In the genomic region with DNA sequence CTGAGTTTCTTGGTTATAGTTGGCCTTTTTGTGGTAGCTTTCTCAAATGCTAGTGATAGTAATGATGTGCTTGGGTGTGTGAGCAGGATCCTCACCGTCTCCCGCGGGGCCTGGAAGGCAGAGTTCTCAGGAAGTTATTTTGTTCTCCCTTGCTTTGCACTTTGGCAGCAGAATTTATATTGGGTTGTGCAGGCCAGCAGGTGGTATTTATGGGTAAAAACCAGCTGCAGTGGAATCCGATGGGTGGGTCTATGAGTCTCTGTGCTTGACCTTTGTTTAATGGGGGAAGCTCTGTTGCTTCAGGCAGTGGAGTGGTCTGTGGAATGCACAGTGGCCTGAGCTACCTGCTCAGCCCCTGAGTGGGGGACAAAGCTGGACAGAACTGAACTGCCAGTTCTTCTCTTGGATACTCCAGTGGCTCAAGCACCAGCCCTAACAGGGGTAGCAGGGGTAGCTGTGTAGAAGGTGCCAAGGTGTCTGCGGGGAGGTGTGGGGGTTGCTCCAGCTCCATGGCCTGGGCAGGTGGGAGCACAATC, we compare ENCODE assay signal across 1 cellular context.
TF ChIP-seq lines count a peak whose summit lies in the region.

No MANE protein-coding gene starts in this region.

TF ChIP-seq in HepG2, 621 proteins besides CTCF, POLR2A, EP300 and RAD21:
- no peak for TF ChIP-seq ZNF83 (CRISPR knock-in tag; IDR thresholded peaks at IDR 0.05; ENCODE audit: borderline replicate concordance)
- TF ChIP-seq, protein P1, sequence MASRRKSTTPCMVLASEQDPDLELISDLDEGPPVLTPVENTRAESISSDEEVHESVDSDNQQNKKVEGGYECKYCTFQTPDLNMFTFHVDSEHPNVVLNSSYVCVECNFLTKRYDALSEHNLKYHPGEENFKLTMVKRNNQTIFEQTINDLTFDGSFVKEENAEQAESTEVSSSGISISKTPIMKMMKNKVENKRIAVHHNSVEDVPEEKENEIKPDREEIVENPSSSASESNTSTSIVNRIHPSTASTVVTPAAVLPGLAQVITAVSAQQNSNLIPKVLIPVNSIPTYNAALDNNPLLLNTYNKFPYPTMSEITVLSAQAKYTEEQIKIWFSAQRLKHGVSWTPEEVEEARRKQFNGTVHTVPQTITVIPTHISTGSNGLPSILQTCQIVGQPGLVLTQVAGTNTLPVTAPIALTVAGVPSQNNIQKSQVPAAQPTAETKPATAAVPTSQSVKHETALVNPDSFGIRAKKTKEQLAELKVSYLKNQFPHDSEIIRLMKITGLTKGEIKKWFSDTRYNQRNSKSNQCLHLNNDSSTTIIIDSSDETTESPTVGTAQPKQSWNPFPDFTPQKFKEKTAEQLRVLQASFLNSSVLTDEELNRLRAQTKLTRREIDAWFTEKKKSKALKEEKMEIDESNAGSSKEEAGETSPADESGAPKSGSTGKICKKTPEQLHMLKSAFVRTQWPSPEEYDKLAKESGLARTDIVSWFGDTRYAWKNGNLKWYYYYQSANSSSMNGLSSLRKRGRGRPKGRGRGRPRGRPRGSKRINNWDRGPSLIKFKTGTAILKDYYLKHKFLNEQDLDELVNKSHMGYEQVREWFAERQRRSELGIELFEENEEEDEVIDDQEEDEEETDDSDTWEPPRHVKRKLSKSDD (CRISPR knock-in tag; IDR thresholded peaks at IDR 0.05; ENCODE audit: low read depth): no peak
- TF ChIP-seq, protein P2, sequence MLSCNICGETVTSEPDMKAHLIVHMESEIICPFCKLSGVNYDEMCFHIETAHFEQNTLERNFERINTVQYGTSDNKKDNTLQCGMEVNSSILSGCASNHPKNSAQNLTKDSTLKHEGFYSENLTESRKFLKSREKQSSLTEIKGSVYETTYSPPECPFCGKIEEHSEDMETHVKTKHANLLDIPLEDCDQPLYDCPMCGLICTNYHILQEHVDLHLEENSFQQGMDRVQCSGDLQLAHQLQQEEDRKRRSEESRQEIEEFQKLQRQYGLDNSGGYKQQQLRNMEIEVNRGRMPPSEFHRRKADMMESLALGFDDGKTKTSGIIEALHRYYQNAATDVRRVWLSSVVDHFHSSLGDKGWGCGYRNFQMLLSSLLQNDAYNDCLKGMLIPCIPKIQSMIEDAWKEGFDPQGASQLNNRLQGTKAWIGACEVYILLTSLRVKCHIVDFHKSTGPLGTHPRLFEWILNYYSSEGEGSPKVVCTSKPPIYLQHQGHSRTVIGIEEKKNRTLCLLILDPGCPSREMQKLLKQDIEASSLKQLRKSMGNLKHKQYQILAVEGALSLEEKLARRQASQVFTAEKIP (CRISPR knock-in tag; IDR thresholded peaks at IDR 0.05; ENCODE audit: borderline replicate concordance): no peak
- no peak for TF ChIP-seq ZZZ3 (CRISPR knock-in tag; IDR thresholded peaks at IDR 0.05; ENCODE audit: borderline replicate concordance)
- TF ChIP-seq, protein P3, sequence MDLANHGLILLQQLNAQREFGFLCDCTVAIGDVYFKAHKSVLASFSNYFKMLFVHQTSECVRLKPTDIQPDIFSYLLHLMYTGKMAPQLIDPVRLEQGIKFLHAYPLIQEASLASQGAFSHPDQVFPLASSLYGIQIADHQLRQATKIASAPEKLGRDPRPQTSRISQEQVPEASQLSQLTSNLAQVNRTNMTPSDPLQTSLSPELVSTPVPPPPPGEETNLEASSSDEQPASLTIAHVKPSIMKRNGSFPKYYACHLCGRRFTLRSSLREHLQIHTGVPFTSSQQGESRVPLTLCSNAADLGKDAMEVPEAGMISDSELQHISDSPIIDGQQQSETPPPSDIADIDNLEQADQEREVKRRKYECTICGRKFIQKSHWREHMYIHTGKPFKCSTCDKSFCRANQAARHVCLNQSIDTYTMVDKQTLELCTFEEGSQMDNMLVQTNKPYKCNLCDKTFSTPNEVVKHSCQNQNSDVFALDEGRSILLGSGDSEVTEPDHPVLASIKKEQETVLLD (CRISPR knock-in tag; IDR thresholded peaks at IDR 0.05; ENCODE audit: low read depth): no peak
- TF ChIP-seq, protein P4, sequence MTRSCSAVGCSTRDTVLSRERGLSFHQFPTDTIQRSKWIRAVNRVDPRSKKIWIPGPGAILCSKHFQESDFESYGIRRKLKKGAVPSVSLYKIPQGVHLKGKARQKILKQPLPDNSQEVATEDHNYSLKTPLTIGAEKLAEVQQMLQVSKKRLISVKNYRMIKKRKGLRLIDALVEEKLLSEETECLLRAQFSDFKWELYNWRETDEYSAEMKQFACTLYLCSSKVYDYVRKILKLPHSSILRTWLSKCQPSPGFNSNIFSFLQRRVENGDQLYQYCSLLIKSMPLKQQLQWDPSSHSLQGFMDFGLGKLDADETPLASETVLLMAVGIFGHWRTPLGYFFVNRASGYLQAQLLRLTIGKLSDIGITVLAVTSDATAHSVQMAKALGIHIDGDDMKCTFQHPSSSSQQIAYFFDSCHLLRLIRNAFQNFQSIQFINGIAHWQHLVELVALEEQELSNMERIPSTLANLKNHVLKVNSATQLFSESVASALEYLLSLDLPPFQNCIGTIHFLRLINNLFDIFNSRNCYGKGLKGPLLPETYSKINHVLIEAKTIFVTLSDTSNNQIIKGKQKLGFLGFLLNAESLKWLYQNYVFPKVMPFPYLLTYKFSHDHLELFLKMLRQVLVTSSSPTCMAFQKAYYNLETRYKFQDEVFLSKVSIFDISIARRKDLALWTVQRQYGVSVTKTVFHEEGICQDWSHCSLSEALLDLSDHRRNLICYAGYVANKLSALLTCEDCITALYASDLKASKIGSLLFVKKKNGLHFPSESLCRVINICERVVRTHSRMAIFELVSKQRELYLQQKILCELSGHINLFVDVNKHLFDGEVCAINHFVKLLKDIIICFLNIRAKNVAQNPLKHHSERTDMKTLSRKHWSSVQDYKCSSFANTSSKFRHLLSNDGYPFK (CRISPR knock-in tag; IDR thresholded peaks at IDR 0.05; ENCODE audit: borderline replicate concordance): 0 out of 2 replicates have a peak, but pooled peaks have one; percentile 25
- 0 out of 2 replicates have a peak, but pooled peaks have one; percentile 35 for TF ChIP-seq ZNF263 (CRISPR knock-in tag; IDR thresholded peaks at IDR 0.05)
- TF ChIP-seq, protein P5, sequence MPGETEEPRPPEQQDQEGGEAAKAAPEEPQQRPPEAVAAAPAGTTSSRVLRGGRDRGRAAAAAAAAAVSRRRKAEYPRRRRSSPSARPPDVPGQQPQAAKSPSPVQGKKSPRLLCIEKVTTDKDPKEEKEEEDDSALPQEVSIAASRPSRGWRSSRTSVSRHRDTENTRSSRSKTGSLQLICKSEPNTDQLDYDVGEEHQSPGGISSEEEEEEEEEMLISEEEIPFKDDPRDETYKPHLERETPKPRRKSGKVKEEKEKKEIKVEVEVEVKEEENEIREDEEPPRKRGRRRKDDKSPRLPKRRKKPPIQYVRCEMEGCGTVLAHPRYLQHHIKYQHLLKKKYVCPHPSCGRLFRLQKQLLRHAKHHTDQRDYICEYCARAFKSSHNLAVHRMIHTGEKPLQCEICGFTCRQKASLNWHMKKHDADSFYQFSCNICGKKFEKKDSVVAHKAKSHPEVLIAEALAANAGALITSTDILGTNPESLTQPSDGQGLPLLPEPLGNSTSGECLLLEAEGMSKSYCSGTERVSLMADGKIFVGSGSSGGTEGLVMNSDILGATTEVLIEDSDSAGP (CRISPR knock-in tag; IDR thresholded peaks at IDR 0.05; ENCODE audit: borderline replicate concordance): no peak
- TF ChIP-seq SMAD9 (CRISPR knock-in tag; IDR thresholded peaks at IDR 0.05): no peak
- TF ChIP-seq ZNF703 (CRISPR knock-in tag; IDR thresholded peaks at IDR 0.05; ENCODE audit: borderline replicate concordance): no peak
- 0 out of 2 replicates have a peak, but pooled peaks have one; percentile 41 for TF ChIP-seq ZNF563 (CRISPR knock-in tag; IDR thresholded peaks at IDR 0.05)
- TF ChIP-seq CHD4 (IDR thresholded peaks at IDR 0.05; ENCODE audit: borderline replicate concordance, low read length): no peak
- TF ChIP-seq ZNF234 (CRISPR knock-in tag; conservative IDR thresholded peaks at IDR 0.05): no peak
- TF ChIP-seq ZNF235 (CRISPR knock-in tag; IDR thresholded peaks at IDR 0.05; ENCODE audit: borderline replicate concordance): no peak
- TF ChIP-seq ZNF879 (CRISPR knock-in tag; IDR thresholded peaks at IDR 0.05): no peak
- TF ChIP-seq, protein P6, sequence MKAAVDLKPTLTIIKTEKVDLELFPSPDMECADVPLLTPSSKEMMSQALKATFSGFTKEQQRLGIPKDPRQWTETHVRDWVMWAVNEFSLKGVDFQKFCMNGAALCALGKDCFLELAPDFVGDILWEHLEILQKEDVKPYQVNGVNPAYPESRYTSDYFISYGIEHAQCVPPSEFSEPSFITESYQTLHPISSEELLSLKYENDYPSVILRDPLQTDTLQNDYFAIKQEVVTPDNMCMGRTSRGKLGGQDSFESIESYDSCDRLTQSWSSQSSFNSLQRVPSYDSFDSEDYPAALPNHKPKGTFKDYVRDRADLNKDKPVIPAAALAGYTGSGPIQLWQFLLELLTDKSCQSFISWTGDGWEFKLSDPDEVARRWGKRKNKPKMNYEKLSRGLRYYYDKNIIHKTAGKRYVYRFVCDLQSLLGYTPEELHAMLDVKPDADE (CRISPR knock-in tag; IDR thresholded peaks at IDR 0.05): no peak
- TF ChIP-seq PHF8 (CRISPR knock-in tag; IDR thresholded peaks at IDR 0.05): 0 out of 2 replicates have a peak, but pooled peaks have one; percentile 3
- no peak for TF ChIP-seq PRPF4 (IDR thresholded peaks at IDR 0.05; ENCODE audit: low read depth, low read length, poor library complexity, severe bottlenecking)
TF ChIP-seq in HepG2: peak in this region for 4.
